In the genomic region with DNA sequence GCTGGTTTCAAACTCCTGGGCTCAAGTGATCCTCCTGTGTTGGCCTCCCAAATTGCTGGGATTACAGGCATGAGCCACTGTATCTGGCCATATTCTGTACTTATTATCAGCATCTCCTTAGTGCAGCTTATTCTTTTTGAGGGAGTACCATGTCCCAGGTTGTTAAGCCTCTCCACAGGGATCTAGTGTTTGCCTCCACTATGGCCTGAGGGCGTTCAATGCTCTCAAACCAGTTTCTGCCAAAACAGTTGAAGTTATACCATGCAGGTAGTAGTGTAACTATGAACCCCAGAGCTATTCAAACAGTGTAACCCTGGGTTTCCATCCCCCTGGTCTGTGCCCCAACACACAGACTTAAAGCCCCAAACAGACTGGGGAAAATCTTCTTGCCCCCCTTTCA, we compare ENCODE assay signal across 19 cellular contexts.
"Had no signal": no experiment of that assay in that cellular context is flagged by ENCODE, and none has a peak within 500 bp of the region (broad histone marks: within the 10 kb centered on the region; RNA-seq: fewer than 3 reads in every experiment).

No MANE protein-coding gene starts in this region.

- H3K9me3 ChIP-seq: adrenal gland, stomach, thyroid gland had no signal

- H2AFZ ChIP-seq: hepatocyte, parathyroid adenoma had no signal

- H3K27me3 Mint-ChIP-seq: activated CD4-positive, alpha-beta memory T cell treated with anti-CD3 and anti-CD28 coated beads, Interleukin-2, amount 10 ng/mL, durations not matched to agents 7 days and 5 days; effector memory CD8-positive, alpha-beta T cell; T-cell had no signal

- DNase-seq: activated CD4-positive, alpha-beta memory T cell treated with anti-CD3 and anti-CD28 coated beads, Interleukin-2, amount 10 ng/mL, durations not matched to agents 7 days and 5 days; activated CD8-positive, alpha-beta memory T cell treated with anti-CD3 and anti-CD28 coated beads, Interleukin-2, amount 50 U/mL, for 48 hours; adrenal gland; central memory CD4-positive, alpha-beta T cell; effector memory CD8-positive, alpha-beta T cell; kidney; left ventricle myocardium superior; mesenchymal stem cell; retina; stimulated activated CD4-positive, alpha-beta T cell treated with anti-CD3 and anti-CD28 coated beads, Interleukin-4, amount 100 ng/mL, for 1 hour; stimulated activated CD8-positive, alpha-beta memory T cell treated with anti-CD3 and anti-CD28 coated beads, Interleukin-4, amount 100 ng/mL, for 48 hours; stomach; T-cell; T1000; thyroid gland had no signal

- H3K27me3 ChIP-seq: adrenal gland, hepatocyte, stomach, thyroid gland had no signal

- H3K79me2 ChIP-seq: hepatocyte had no signal

- H3K36me3 ChIP-seq: adrenal gland, stomach, thyroid gland had no signal

- H3K9ac ChIP-seq: parathyroid adenoma had no signal

- FAIRE-seq: kidney had no signal

- H3K4me3 ChIP-seq: adrenal gland, coronary artery, hepatocyte, stomach, thyroid gland had no signal

- H3K27ac Mint-ChIP-seq: activated CD4-positive, alpha-beta memory T cell treated with anti-CD3 and anti-CD28 coated beads, Interleukin-2, amount 10 ng/mL, durations not matched to agents 7 days and 5 days had no signal

- H3K4me3 Mint-ChIP-seq: activated CD4-positive, alpha-beta memory T cell treated with anti-CD3 and anti-CD28 coated beads, Interleukin-2, amount 10 ng/mL, durations not matched to agents 7 days and 5 days; effector memory CD8-positive, alpha-beta T cell had no signal

- ATAC-seq: effector memory CD8-positive, alpha-beta T cell; left ventricle myocardium superior; T-cell had no signal

- H3K9me3 Mint-ChIP-seq: activated CD4-positive, alpha-beta memory T cell treated with anti-CD3 and anti-CD28 coated beads, Interleukin-2, amount 10 ng/mL, durations not matched to agents 7 days and 5 days; effector memory CD8-positive, alpha-beta T cell; T-cell had no signal

- H3K27ac ChIP-seq: adrenal gland, coronary artery, epithelial cell of prostate, parathyroid adenoma had no signal

- H3K36me3 Mint-ChIP-seq: T-cell had no signal
